Comparison of ENCODE assay signal across 1 cellular context in genomic region chr16:10599626-10600025, GRCh38.
TF ChIP-seq lines count a peak whose summit lies in the region.

No MANE protein-coding gene starts in this region.

TF ChIP-seq in GM12878, 131 proteins besides CTCF, POLR2A, EP300 and RAD21 (continues in another document):
- peak; percentile 45 to 58 for TF ChIP-seq IKZF2 (IDR thresholded peaks at IDR 0.05)
- peak; percentile 34; the same call in 1 of the 2 replicates for TF ChIP-seq RELB (IDR thresholded peaks at IDR 0.05; ENCODE audit: low read depth)
- TF ChIP-seq SMARCA5 (IDR thresholded peaks at IDR 0.05), result no peak
- peak in 1 of 2 experiments; percentile 22; a peak in 1 of 4 replicates for TF ChIP-seq BHLHE40 (IDR thresholded peaks at IDR 0.05; ENCODE audit: borderline replicate concordance in 1 of 2, low read depth in 2 of 2, low read length in 1 of 2)
- TF ChIP-seq BCLAF1 (IDR thresholded peaks at IDR 0.05), result no peak
- no peak for TF ChIP-seq KLF5 (IDR thresholded peaks at IDR 0.05; ENCODE audit: partially characterized antibody)
- peak; percentile 23; the same call in 1 of the 2 replicates for TF ChIP-seq NBN (IDR thresholded peaks at IDR 0.05)
- TF ChIP-seq ETV6 (conservative IDR thresholded peaks at IDR 0.05 in 1 of 2, IDR thresholded peaks at IDR 0.05 in 1 of 2; ENCODE audit: borderline replicate concordance in 1 of 2, low read depth in 1 of 2), result no peak
- TF ChIP-seq ZBTB11 (CRISPR knock-in tag; IDR thresholded peaks at IDR 0.05), result no peak
- TF ChIP-seq CEBPZ (IDR thresholded peaks at IDR 0.05; ENCODE audit: low read depth, low read length), result no peak
- no peak for TF ChIP-seq IRF5 (IDR thresholded peaks at IDR 0.05; ENCODE audit: borderline replicate concordance)
- TF ChIP-seq NFXL1 (IDR thresholded peaks at IDR 0.05; ENCODE audit: borderline replicate concordance), result no peak
- no peak for TF ChIP-seq NR2C1 (IDR thresholded peaks at IDR 0.05)
- no peak for TF ChIP-seq CHD4 (IDR thresholded peaks at IDR 0.05)
- no peak for TF ChIP-seq ZNF207 (IDR thresholded peaks at IDR 0.05; ENCODE audit: borderline replicate concordance)
- TF ChIP-seq ESRRA (IDR thresholded peaks at IDR 0.05; ENCODE audit: low read length), result no peak
- TF ChIP-seq IRF4 (IDR thresholded peaks at IDR 0.05; ENCODE audit: low read depth, low read length), result peak; percentile 34; the same call in 1 of the 2 replicates
- no peak for TF ChIP-seq E2F4 (IDR thresholded peaks at IDR 0.05; ENCODE audit: low read depth, low read length)
- peak; percentile 48; the same call in 1 of the 2 replicates for TF ChIP-seq EED (IDR thresholded peaks at IDR 0.05; ENCODE audit: low read depth)
- TF ChIP-seq SPI1 (IDR thresholded peaks at IDR 0.05; ENCODE audit: borderline replicate concordance, insufficient read depth, low read depth, low read length), result peak; percentile 97
- TF ChIP-seq BACH1 (IDR thresholded peaks at IDR 0.05; ENCODE audit: borderline replicate concordance), result peak; percentile 21; the same call in 1 of the 2 replicates
- no peak for TF ChIP-seq HDAC2 (IDR thresholded peaks at IDR 0.05)
- peak; percentile 69 for TF ChIP-seq PKNOX1 (IDR thresholded peaks at IDR 0.05)
- TF ChIP-seq RBBP5 (conservative IDR thresholded peaks at IDR 0.05), result no peak
- TF ChIP-seq NKRF (conservative IDR thresholded peaks at IDR 0.05), result no peak
- no peak for TF ChIP-seq STAT3 (IDR thresholded peaks at IDR 0.05; ENCODE audit: low read depth, low read length)
- TF ChIP-seq CBFB (IDR thresholded peaks at IDR 0.05; ENCODE audit: low read depth), result no peak
- TF ChIP-seq GATAD2B (conservative IDR thresholded peaks at IDR 0.05; ENCODE audit: low read depth), result no peak
- no peak for TF ChIP-seq ZNF592 (IDR thresholded peaks at IDR 0.05)
- no peak for TF ChIP-seq PML (IDR thresholded peaks at IDR 0.05; ENCODE audit: low read length)
